Comparison of ENCODE assay signal across 34 cellular contexts in the genomic region with DNA sequence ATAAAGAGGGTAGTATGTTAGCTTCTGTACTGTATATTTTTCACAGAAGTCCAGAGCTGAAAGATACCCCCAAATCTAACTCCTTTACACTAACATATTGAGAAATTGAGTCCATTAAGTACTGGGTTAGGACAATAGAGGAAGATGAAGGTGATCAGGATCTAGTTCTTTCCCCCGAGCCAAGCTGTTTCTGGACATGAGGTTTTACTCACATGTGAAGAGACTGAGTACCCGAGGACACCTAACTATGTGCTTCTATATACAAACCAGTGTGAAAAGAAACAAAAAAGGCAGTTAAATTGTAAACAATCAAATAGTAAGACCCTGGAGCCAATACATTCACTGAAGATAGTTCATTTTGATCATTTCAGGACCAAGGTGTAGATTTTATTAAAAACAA. TPM values are rescaled to one million over a fixed set of nuclear protein-coding genes. Genes with fewer than 3 reads are reported as not detected.
DNase-seq lines count a peak whose midpoint lies in the region; ATAC-seq, FAIRE-seq and TF ChIP-seq lines count a peak whose summit lies in the region.
"Had no signal": no experiment of that assay in that cellular context is flagged by ENCODE, and none has a peak within 500 bp of the region (broad histone marks: within the 10 kb centered on the region; RNA-seq: fewer than 3 reads in every experiment).

No MANE protein-coding gene starts in this region.

- no peaks in the 10 kb centered on the region for H3K27me3 ChIP-seq in mammary epithelial cell (ENCODE audit: insufficient read depth, low read length)
- no peaks in the 10 kb centered on the region for H3K27me3 ChIP-seq in PC-3 (ENCODE audit: low read length)
- no peaks in the 10 kb centered on the region for H3K27me3 ChIP-seq in kidney epithelial cell (ENCODE audit: control insufficient read depth, insufficient read depth, low read length)
- H3K27me3 ChIP-seq: MG63 had no signal

- H3K9me3 ChIP-seq in mammary epithelial cell (replicated peaks; ENCODE audit: insufficient read depth, low read length) (no peaks in the 10 kb centered on the region), PC-3 (ENCODE audit: low read length) (no peaks in the 10 kb centered on the region)
- H3K9me3 ChIP-seq: Caco-2, HAP-1, left ventricle myocardium inferior, MG63, tibial artery had no signal

- H3K9ac ChIP-seq in mammary epithelial cell (ENCODE audit: insufficient read depth, low read length), result no peak overlapping the region
- H3K9ac ChIP-seq in PC-3 (ENCODE audit: low read length), result peak overlapping the region; percentile 79; the same call in 1 of the 2 replicates
- H3K9ac ChIP-seq: BLaER1 treated with 17β-estradiol and CSF1 and Interleukin-3, amounts not matched to agents 10 nM and 100 nM had no signal

- H3K9me2 ChIP-seq in PC-3 (replicated peaks; ENCODE audit: low read length), result no peaks in the 10 kb centered on the region

- peaks cover 13% of the 10 kb centered on the region for H3K27me3 Mint-ChIP-seq in MCF 10A (ENCODE audit: insufficient read depth, unreplicated experiment)

- H3K4me3 ChIP-seq in mammary epithelial cell (replicated peaks in 1 of 3; ENCODE audit: insufficient read depth in 1 of 3, low read depth in 2 of 3, low read length in 3 of 3) (no peak overlapping the region), PC-3 (ENCODE audit: low read length) (peak overlapping the region; percentile 98), kidney epithelial cell (ENCODE audit: low read depth, low read length) (peak overlapping the region; percentile 3)
- H3K4me3 ChIP-seq: BLaER1 treated with 17β-estradiol and CSF1 and Interleukin-3, amounts not matched to agents 10 nM and 100 nM; GM12878; HAP-1; K562; left ventricle myocardium inferior; MG63; tibial artery had no signal

- H3K27ac ChIP-seq in mammary epithelial cell (ENCODE audit: insufficient read depth, low read depth, low read length) (peak overlapping the region; percentile 6), PC-3 (ENCODE audit: low read length) (0 out of 2 replicates have a peak overlapping the region, but pooled peaks have one; percentile 6)
- H3K27ac ChIP-seq: BLaER1 treated with 17β-estradiol and CSF1 and Interleukin-3, amounts not matched to agents 10 nM and 100 nM; left ventricle myocardium inferior; tibial artery; VCaP had no signal

- no peak overlapping the region for H3K4me3 Mint-ChIP-seq in MCF 10A (ENCODE audit: unreplicated experiment)
- H3K4me3 Mint-ChIP-seq: activated CD4-positive, alpha-beta T cell treated with anti-CD3 and anti-CD28 coated beads, Interleukin-2, amount 10 ng/mL, durations not matched to agents 24 days and 14 days; activated T-cell treated with anti-CD3 and anti-CD28 coated beads, Interleukin-2, amount 50 U/mL, for 24 hours; immature natural killer cell; naive B cell; stimulated activated naive CD8-positive, alpha-beta T cell treated with anti-CD3 and anti-CD28 coated beads, Interleukin-15, amount 100 ng/mL, for 72 hours; T-helper 2 cell treated with Interferon-gamma antibody and Interleukin-4, amounts not matched to agents 5 μg/mL and 100 μg/mL, for 36 hours had no signal

- H3K4me2 ChIP-seq in mammary epithelial cell (ENCODE audit: insufficient read depth, low read depth, low read length) (peak overlapping the region; percentile 79), PC-3 (ENCODE audit: low read length) (peak overlapping the region; percentile 82)
- H3K4me2 ChIP-seq: BLaER1 treated with 17β-estradiol and CSF1 and Interleukin-3, amounts not matched to agents 10 nM and 100 nM had no signal

- FAIRE-seq in D721Med (lab: Jason Lieb, UNC), result no peak
- FAIRE-seq: endometrium, GM12878, K562, RCC 7860, small intestine had no signal

- H3K4me1 Mint-ChIP-seq in MCF 10A (ENCODE audit: insufficient read depth, unreplicated experiment), result no peaks in the 10 kb centered on the region
- H3K4me1 Mint-ChIP-seq: immature natural killer cell had no signal

- dilution Hi-C loops in mammary epithelial cell (cut with HindIII; ENCODE audit: low sequenced_read_pairs), result no loop called here

- no peak overlapping the region for H3K27ac Mint-ChIP-seq in MCF 10A (ENCODE audit: low read depth, unreplicated experiment)
- H3K27ac Mint-ChIP-seq: activated CD4-positive, alpha-beta T cell treated with anti-CD3 and anti-CD28 coated beads, Interleukin-2, amount 10 ng/mL, durations not matched to agents 24 days and 14 days; activated T-cell treated with anti-CD3 and anti-CD28 coated beads, Interleukin-2, amount 50 U/mL, for 24 hours; immature natural killer cell; naive B cell; stimulated activated naive CD8-positive, alpha-beta T cell treated with anti-CD3 and anti-CD28 coated beads, Interleukin-15, amount 100 ng/mL, for 72 hours; T-helper 2 cell treated with Interferon-gamma antibody and Interleukin-4, amounts not matched to agents 5 μg/mL and 100 μg/mL, for 36 hours had no signal

- peaks cover 77% of the 10 kb centered on the region for H3K79me2 ChIP-seq in mammary epithelial cell (ENCODE audit: insufficient read depth, low read length)
- H3K79me2 ChIP-seq in PC-3 (ENCODE audit: low read length), result peaks cover 92% of the 10 kb centered on the region

- DNase-seq in mammary epithelial cell (no peak), MCF 10A (ENCODE audit: unreplicated experiment) (no peak), PC-3 (no peak), kidney epithelial cell (ENCODE audit: low read depth) (no peak), RKO (ENCODE audit: low spot score) (no peak), D721Med (ENCODE audit: insufficient read length, low spot score) (no peak), LoVo (ENCODE audit: low spot score) (no peak)
- DNase-seq: ACHN; activated CD4-positive, alpha-beta T cell treated with anti-CD3 and anti-CD28 coated beads, Interleukin-2, amount 10 ng/mL, durations not matched to agents 24 days and 14 days; activated gamma-delta T cell treated with Interleukin-2 at 50 U/mL for 16 hours; activated T-cell treated with anti-CD3 and anti-CD28 coated beads, Interleukin-2, amount 50 U/mL, for 24 hours; Caco-2; central memory CD4-positive, alpha-beta T cell; DND-41; immature natural killer cell; left ventricle myocardium inferior; MG63; naive B cell; NCI-H2081; NK-92 treated with Interleukin-12 subunit alpha and Interleukin-12 subunit beta, amount 100 ng/mL, for 24 hours; small intestine; stimulated activated naive CD8-positive, alpha-beta T cell treated with anti-CD3 and anti-CD28 coated beads, Interleukin-15, amount 100 ng/mL, for 72 hours; tibial artery had no signal

- H4K20me1 ChIP-seq in mammary epithelial cell (ENCODE audit: insufficient read depth, low read length), result no peaks in the 10 kb centered on the region
- no peaks in the 10 kb centered on the region for H4K20me1 ChIP-seq in PC-3 (ENCODE audit: low read length)
- H4K20me1 ChIP-seq: BLaER1 treated with 17β-estradiol and CSF1 and Interleukin-3, amounts not matched to agents 10 nM and 100 nM had no signal

- BruUV-seq in mammary epithelial cell (replicated peaks; lab: Mats Ljungman, UMichigan) (no TSS peak), MCF 10A (replicated peaks; lab: Mats Ljungman, UMichigan) (no TSS peak), PC-3 (replicated peaks; lab: Mats Ljungman, UMichigan) (no TSS peak)

- intact Hi-C loops in mammary epithelial cell (cut with micrococcal nuclease), result no loop called here
- intact Hi-C loops in MCF 10A (cut with micrococcal nuclease), result no loop called here
- intact Hi-C loops in PC-3 (cut with micrococcal nuclease), result loop anchor here (1.0 kb wide), 2 partner anchors 14 to 28 kb away; no protein-coding TSS in a partner anchor

- no peaks in the 10 kb centered on the region for H3K36me3 Mint-ChIP-seq in MCF 10A (ENCODE audit: insufficient read depth, unreplicated experiment)
- H3K36me3 Mint-ChIP-seq: immature natural killer cell had no signal

- H3K9me3 Mint-ChIP-seq in MCF 10A (ENCODE audit: unreplicated experiment), result no peaks in the 10 kb centered on the region
- H3K9me3 Mint-ChIP-seq: activated CD4-positive, alpha-beta T cell treated with anti-CD3 and anti-CD28 coated beads, Interleukin-2, amount 10 ng/mL, durations not matched to agents 24 days and 14 days; activated T-cell treated with anti-CD3 and anti-CD28 coated beads, Interleukin-2, amount 50 U/mL, for 24 hours; stimulated activated naive CD8-positive, alpha-beta T cell treated with anti-CD3 and anti-CD28 coated beads, Interleukin-15, amount 100 ng/mL, for 72 hours; T-helper 2 cell treated with Interferon-gamma antibody and Interleukin-4, amounts not matched to agents 5 μg/mL and 100 μg/mL, for 36 hours had no signal

- TF ChIP-seq CTCF in mammary epithelial cell (conservative IDR thresholded peaks at IDR 0.05 in 1 of 2, IDR thresholded peaks at IDR 0.05 in 1 of 2; ENCODE audit: extremely low read depth in 1 of 2, insufficient read depth in 1 of 2, low read depth in 1 of 2, low read length in 2 of 2) (no peak), MCF 10A (IDR thresholded peaks at IDR 0.05; ENCODE audit: unreplicated experiment) (no peak), PC-3 (conservative IDR thresholded peaks at IDR 0.05; ENCODE audit: low read depth, low read length) (no peak), kidney epithelial cell (IDR thresholded peaks at IDR 0.05; ENCODE audit: insufficient read depth, low read length, poor library complexity, severe bottlenecking) (no peak), D721Med (IDR thresholded peaks at IDR 0.05; ENCODE audit: insufficient read depth, missing control alignments) (no peak)

- POLR2A ChIA-PET in MCF 10A (lab: Yijun Ruan, JAX), result no interaction called here
- POLR2A ChIA-PET in PC-3 (lab: Charles Lee; ENCODE audit: unreplicated experiment), result interaction anchor here (0.6 kb wide), 1 partner anchor 418 kb away, joined by 3 read pairs; no protein-coding TSS in a partner anchor

- H3K36me3 ChIP-seq in mammary epithelial cell (ENCODE audit: insufficient read depth, low read length), result peaks cover 11% of the 10 kb centered on the region
- H3K36me3 ChIP-seq in PC-3 (ENCODE audit: low read depth, low read length), result peaks cover 17% of the 10 kb centered on the region
- H3K36me3 ChIP-seq in kidney epithelial cell (ENCODE audit: control insufficient read depth, insufficient read depth, low read length), result no peaks in the 10 kb centered on the region
- H3K36me3 ChIP-seq: BLaER1 treated with 17β-estradiol and CSF1 and Interleukin-3, amounts not matched to agents 10 nM and 100 nM; HAP-1; left ventricle myocardium inferior; MG63; tibial artery had no signal

- 71% methylated on average over 2 of the region's 2 CpGs for WGBS in mammary epithelial cell (ENCODE audit: low coverage, missing lambda C conversion rate)

- no peak for ATAC-seq in PC-3
- ATAC-seq in GM21381 (IDR thresholded peaks at IDR 0.05; ENCODE audit: unreplicated experiment), result no peak
- ATAC-seq: GM12878; K562; stimulated activated naive CD8-positive, alpha-beta T cell treated with anti-CD3 and anti-CD28 coated beads, Interleukin-15, amount 100 ng/mL, for 72 hours had no signal

- no peaks in the 10 kb centered on the region for H3F3A ChIP-seq in PC-3 (ENCODE audit: low read length, unreplicated experiment)

- in situ Hi-C loops in mammary epithelial cell (cut with MboI; ENCODE audit: low sequenced_read_pairs in 2 of 2), result no loop called here

- CTCF ChIA-PET in mammary epithelial cell (lab: Charles Lee; ENCODE audit: low non-redundant PET) (no interaction called here), MCF 10A (lab: Yijun Ruan, JAX) (no interaction called here), PC-3 (lab: Charles Lee) (interaction anchor here (0.6 to 2.0 kb wide), 3 partner anchors 14 to 1801 kb away, joined by 3 to 7 read pairs (median 5); no protein-coding TSS in a partner anchor)

- H2AFZ ChIP-seq in mammary epithelial cell (ENCODE audit: low read depth, low read length), result no peak overlapping the region
- peak overlapping the region; percentile 55; the same call in 1 of the 2 replicates for H2AFZ ChIP-seq in PC-3 (ENCODE audit: low read length)

- H3K4me1 ChIP-seq in mammary epithelial cell (ENCODE audit: insufficient read depth, low read length), result peaks cover 14% of the 10 kb centered on the region
- peaks cover 38% of the 10 kb centered on the region for H3K4me1 ChIP-seq in PC-3 (ENCODE audit: insufficient read depth, low read length)
- H3K4me1 ChIP-seq: Caco-2 had no signal

RNA-seq across cellular contexts. Expression of gene TRHDE, which starts 3.8 kb away (rescaled TPM):
- 1 to 10 TPM in 1 of 2 donors, under 1 TPM in 1; 0.17 to 5.2 TPM for total RNA-seq in mammary epithelial cell
- 3.9 TPM for polyA plus RNA-seq in mammary epithelial cell
- 10.2 TPM for polyA minus RNA-seq in mammary epithelial cell
- total RNA-seq in MCF 10A (2022), result not detected in 2 replicates
- total RNA-seq in PC-3 (2014; rRNA removed), result 16.5 and 17.7 TPM in 2 replicates
- 5.6 and 5.8 TPM in 2 replicates for total RNA-seq in kidney epithelial cell
- total RNA-seq: activated CD4-positive, alpha-beta T cell treated with anti-CD3 and anti-CD28 coated beads, Interleukin-2, amount 10 ng/mL, durations not matched to agents 24 days and 14 days; Caco-2; GM12878; HT-29; NCI-H460 had no signal
- polyA plus RNA-seq: GM12878, immature natural killer cell had no signal

Comparison
In these comparisons a context has a peak if more than half of its experiments do, and no peak if none do; other contexts are left out.
1. H3K4me3 ChIP-seq: peak in PC-3 (single experiment) and kidney epithelial cell (single experiment); none in mammary epithelial cell (0 of 3).